ENCODE assay signal across 15 cellular contexts in genomic region chr7:55523366-55523765, GRCh38. TPM values are rescaled to one million over a fixed set of nuclear protein-coding genes. Genes with fewer than 3 reads are reported as not detected.
DNase-seq lines count a peak whose midpoint lies in the region; ATAC-seq lines count a peak whose summit lies in the region.
"Had no signal": no experiment of that assay in that cellular context is flagged by ENCODE, and none has a peak within 500 bp of the region (broad histone marks: within the 10 kb centered on the region; RNA-seq: fewer than 3 reads in every experiment).

No MANE protein-coding gene starts in this region.

- CTCF ChIA-PET in activated naive CD4-positive, alpha-beta T cell treated with anti-CD3 and anti-CD28 coated beads for 36 hours (lab: Charles Lee), result interaction anchor here (0.6 to 2.4 kb wide), 7 partner anchors 11 to 75 kb away, joined by 3 to 11 read pairs (median 4); no protein-coding TSS in a partner anchor
- CTCF ChIA-PET in activated naive CD4-positive, alpha-beta T cell treated with anti-CD3 and anti-CD28 coated beads, Interleukin-2, amount 10 ng/mL, durations not matched to agents 7 days and 5 days (lab: Charles Lee), result interaction anchor here (1.4 kb wide), 1 partner anchor 74 kb away, joined by 4 read pairs; no protein-coding TSS in a partner anchor

- H3K4me3 Mint-ChIP-seq in activated naive CD4-positive, alpha-beta T cell treated with anti-CD3 and anti-CD28 coated beads for 36 hours, result no peak overlapping the region
- H3K4me3 Mint-ChIP-seq in activated naive CD4-positive, alpha-beta T cell treated with anti-CD3 and anti-CD28 coated beads, Interleukin-2, amount 10 ng/mL, durations not matched to agents 7 days and 5 days, result no peak overlapping the region
- H3K4me3 Mint-ChIP-seq: activated CD4-positive, alpha-beta T cell treated with anti-CD3 and anti-CD28 coated beads, Interleukin-2, amount 10 ng/mL, durations not matched to agents 7 days and 5 days had no signal

- H3K4me1 ChIP-seq in thymus (ENCODE audit: control insufficient read depth, insufficient read depth, low read length), result peaks cover 32% of the 10 kb centered on the region
- H3K4me1 ChIP-seq: upper lobe of right lung had no signal

- H3K9me3 ChIP-seq in thymus (ENCODE audit: control insufficient read depth), result no peaks in the 10 kb centered on the region
- H3K9me3 ChIP-seq: left lung, upper lobe of right lung had no signal

- no peaks in the 10 kb centered on the region for H3K27me3 Mint-ChIP-seq in activated naive CD4-positive, alpha-beta T cell treated with anti-CD3 and anti-CD28 coated beads for 36 hours (ENCODE audit: low read depth)
- no peaks in the 10 kb centered on the region for H3K27me3 Mint-ChIP-seq in activated naive CD4-positive, alpha-beta T cell treated with anti-CD3 and anti-CD28 coated beads, Interleukin-2, amount 10 ng/mL, durations not matched to agents 7 days and 5 days
- H3K27me3 Mint-ChIP-seq: activated CD4-positive, alpha-beta T cell treated with anti-CD3 and anti-CD28 coated beads, Interleukin-2, amount 10 ng/mL, durations not matched to agents 7 days and 5 days had no signal

- peaks cover 26% of the 10 kb centered on the region for H3K36me3 Mint-ChIP-seq in activated naive CD4-positive, alpha-beta T cell treated with anti-CD3 and anti-CD28 coated beads for 36 hours (ENCODE audit: low read depth)
- H3K36me3 Mint-ChIP-seq in activated naive CD4-positive, alpha-beta T cell treated with anti-CD3 and anti-CD28 coated beads, Interleukin-2, amount 10 ng/mL, durations not matched to agents 7 days and 5 days, result peaks cover 21% of the 10 kb centered on the region

- peaks cover 25% of the 10 kb centered on the region for H3K36me3 ChIP-seq in thymus (ENCODE audit: control insufficient read depth, insufficient read depth)

- DNase-seq in activated naive CD4-positive, alpha-beta T cell treated with anti-CD3 and anti-CD28 coated beads for 36 hours, result no peak
- DNase-seq in activated naive CD4-positive, alpha-beta T cell treated with anti-CD3 and anti-CD28 coated beads, Interleukin-2, amount 10 ng/mL, durations not matched to agents 7 days and 5 days, result no peak
- DNase-seq in RPMI8226, result peak; percentile 43
- peak; percentile 42 for DNase-seq in fibroblast of peridontal ligament (ENCODE audit: extremely low read depth)
- no peak for DNase-seq in NCI-H82 treated with DMSO at 0.1 percent for 48 hours (lab: John Stamatoyannopoulos, UW; ENCODE audit: unreplicated experiment)
- no peak for DNase-seq in NCI-H2107 (lab: John Stamatoyannopoulos, UW)
- DNase-seq: activated CD4-positive, alpha-beta T cell treated with anti-CD3 and anti-CD28 coated beads, Interleukin-2, amount 10 ng/mL, durations not matched to agents 7 days and 5 days; hippocampal formation; left lung; stimulated activated CD4-positive, alpha-beta T cell treated with anti-CD3 and anti-CD28 coated beads, Interleukin-4, amount 100 ng/mL, for 4 hours; T1000; upper lobe of right lung had no signal

- H3K27ac Mint-ChIP-seq in activated naive CD4-positive, alpha-beta T cell treated with anti-CD3 and anti-CD28 coated beads for 36 hours, result peak overlapping the region; percentile 1
- no peak overlapping the region for H3K27ac Mint-ChIP-seq in activated naive CD4-positive, alpha-beta T cell treated with anti-CD3 and anti-CD28 coated beads, Interleukin-2, amount 10 ng/mL, durations not matched to agents 7 days and 5 days
- H3K27ac Mint-ChIP-seq: activated CD4-positive, alpha-beta T cell treated with anti-CD3 and anti-CD28 coated beads, Interleukin-2, amount 10 ng/mL, durations not matched to agents 7 days and 5 days had no signal

- ATAC-seq in GM18498 (IDR thresholded peaks at IDR 0.05; ENCODE audit: unreplicated experiment), result no peak
- ATAC-seq: left lung, Right ventricle myocardium inferior, upper lobe of right lung had no signal

- H3K9me3 Mint-ChIP-seq in activated naive CD4-positive, alpha-beta T cell treated with anti-CD3 and anti-CD28 coated beads for 36 hours, result no peaks in the 10 kb centered on the region
- H3K9me3 Mint-ChIP-seq in activated naive CD4-positive, alpha-beta T cell treated with anti-CD3 and anti-CD28 coated beads, Interleukin-2, amount 10 ng/mL, durations not matched to agents 7 days and 5 days, result no peaks in the 10 kb centered on the region
- H3K9me3 Mint-ChIP-seq: activated CD4-positive, alpha-beta T cell treated with anti-CD3 and anti-CD28 coated beads, Interleukin-2, amount 10 ng/mL, durations not matched to agents 7 days and 5 days had no signal

- H3K4me1 Mint-ChIP-seq in activated naive CD4-positive, alpha-beta T cell treated with anti-CD3 and anti-CD28 coated beads for 36 hours (ENCODE audit: low read depth), result peaks cover 63% of the 10 kb centered on the region
- H3K4me1 Mint-ChIP-seq in activated naive CD4-positive, alpha-beta T cell treated with anti-CD3 and anti-CD28 coated beads, Interleukin-2, amount 10 ng/mL, durations not matched to agents 7 days and 5 days, result peaks cover 31% of the 10 kb centered on the region

- WGBS in thymus, result 97% methylated on average over 2 of the region's 2 CpGs

- no peak overlapping the region for H3K4me3 ChIP-seq in thymus (ENCODE audit: low read length)
- H3K4me3 ChIP-seq: left lung, upper lobe of right lung had no signal

- no peaks in the 10 kb centered on the region for H3K27me3 ChIP-seq in thymus (ENCODE audit: control insufficient read depth, insufficient read depth)
- H3K27me3 ChIP-seq: left lung, upper lobe of right lung had no signal

- intact Hi-C loops in activated naive CD4-positive, alpha-beta T cell treated with anti-CD3 and anti-CD28 coated beads for 36 hours (cut with micrococcal nuclease), result no loop called here

- H3K27ac ChIP-seq in thymus (ENCODE audit: low read depth), result peak overlapping the region; percentile 34
- H3K27ac ChIP-seq: left lung, upper lobe of right lung had no signal

RNA-seq across cellular contexts. Expression of gene VOPP1, which starts 48.9 kb away (rescaled TPM):
- 100 to 1,000 TPM; 100 to 102 TPM for total RNA-seq in activated naive CD4-positive, alpha-beta T cell treated with anti-CD3 and anti-CD28 coated beads for 36 hours
- 61.9 TPM for polyA plus RNA-seq in thymus

Comparison
In these comparisons a context has a peak if more than half of its experiments do, and no peak if none do; other contexts are left out.
1. DNase-seq: peak in RPMI8226 (single experiment) and fibroblast of peridontal ligament (single experiment); none in activated naive CD4-positive, alpha-beta T cell treated with anti-CD3 and anti-CD28 coated beads for 36 hours (single experiment), activated naive CD4-positive, alpha-beta T cell treated with anti-CD3 and anti-CD28 coated beads, Interleukin-2, amount 10 ng/mL, durations not matched to agents 7 days and 5 days (single experiment), NCI-H82 treated with DMSO at 0.1 percent for 48 hours (single experiment) and NCI-H2107 (single experiment).